In genomic region chr10:21399392-21400015, GRCh38 we compare ENCODE assay signal across 11 cellular contexts.
DNase-seq lines count a peak whose midpoint lies in the region; ATAC-seq lines count a peak whose summit lies in the region.
"Had no signal": no experiment of that assay in that cellular context is flagged by ENCODE, and none has a peak within 500 bp of the region (broad histone marks: within the 10 kb centered on the region; RNA-seq: fewer than 3 reads in every experiment).

No MANE protein-coding gene starts in this region.

- DNase-seq in HAP-1 (ENCODE audit: low spot score in 2 of 2), result peak; percentile 80 to 89
- peak; percentile 69 for DNase-seq in NCI-H774 (lab: John Stamatoyannopoulos, UW)
- DNase-seq in skeletal muscle cell (ENCODE audit: low read depth), result peak; percentile 96
- no peak for DNase-seq in activated gamma-delta T cell treated with Interleukin-2 at 50 U/mL for 16 hours
- DNase-seq in left colon, result no peak
- DNase-seq in 8988T, result no peak
- DNase-seq: left ventricle myocardium inferior, NCI-H187 had no signal

- ATAC-seq in esophagus mucosa (peak; percentile 73), left colon (no peak)
- ATAC-seq: activated CD4-positive, CD25-positive, alpha-beta regulatory T cell treated with anti-CD3 and anti-CD28 coated beads, Interleukin-2, amount 50 U/mL, for 24 hours had no signal

- H3K9me3 ChIP-seq in HAP-1, result no peaks in the 10 kb centered on the region
- H3K9me3 ChIP-seq: ascending aorta had no signal

- H3K36me3 ChIP-seq in HAP-1 (replicated peaks), result no peaks in the 10 kb centered on the region
- H3K36me3 ChIP-seq: ascending aorta, left ventricle myocardium inferior had no signal

- H3K4me3 ChIP-seq in HAP-1, result no peak overlapping the region
- H3K4me3 ChIP-seq in skeletal muscle cell (ENCODE audit: low read depth, low read length), result no peak overlapping the region
- H3K4me3 ChIP-seq: ascending aorta, left ventricle myocardium inferior had no signal

- H3K27me3 ChIP-seq in HAP-1 (ENCODE audit: low read depth), result no peaks in the 10 kb centered on the region
- H3K27me3 ChIP-seq: ascending aorta had no signal

- intact Hi-C loops in left colon (cut with DNase I, micrococcal nuclease), result no loop called here

- in situ Hi-C loops in HAP-1 (cut with MboI; ENCODE audit: low sequenced_read_pairs), result no loop called here

- H3K4me1 ChIP-seq in HAP-1, result peaks cover 42% of the 10 kb centered on the region
- H3K4me1 ChIP-seq: ascending aorta had no signal

Comparison
In these comparisons a context has a peak if more than half of its experiments do, and no peak if none do; other contexts are left out.
1. DNase-seq: peak in HAP-1 (2 of 2), NCI-H774 (single experiment) and skeletal muscle cell (single experiment); none in activated gamma-delta T cell treated with Interleukin-2 at 50 U/mL for 16 hours (single experiment), left colon (0 of 2) and 8988T (single experiment).